1 cellular context compared by ENCODE assay signal in the genomic region with DNA sequence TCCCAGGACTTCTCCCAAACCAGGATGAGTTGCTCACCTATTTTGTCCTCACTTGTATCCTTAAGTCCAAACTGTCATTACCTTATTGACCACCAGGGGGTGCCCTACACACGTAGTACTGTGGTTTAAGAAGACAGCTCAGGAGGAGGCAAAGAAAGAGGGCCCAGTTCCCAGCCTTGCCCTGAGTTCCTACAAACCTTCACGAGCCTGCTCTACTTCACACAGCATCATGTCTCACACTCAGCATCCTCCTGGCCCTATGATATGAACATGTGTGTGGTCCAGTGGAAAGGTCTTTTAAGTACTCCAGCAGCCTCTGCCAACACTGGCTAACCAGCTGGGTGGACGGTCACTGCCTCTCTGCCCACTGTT.
TF ChIP-seq lines count a peak whose summit lies in the region.

No MANE protein-coding gene starts in this region.

TF ChIP-seq in endothelial cell of umbilical vein, 7 proteins besides CTCF, POLR2A, EP300 and RAD21:
- no peak for TF ChIP-seq POLR2AphosphoS5 (IDR thresholded peaks at IDR 0.05; ENCODE audit: insufficient read depth, low read depth, low read length)
- TF ChIP-seq FOS (IDR thresholded peaks at IDR 0.05; ENCODE audit: borderline replicate concordance, insufficient read depth, low read length), result no peak
- TF ChIP-seq, protein P1, sequence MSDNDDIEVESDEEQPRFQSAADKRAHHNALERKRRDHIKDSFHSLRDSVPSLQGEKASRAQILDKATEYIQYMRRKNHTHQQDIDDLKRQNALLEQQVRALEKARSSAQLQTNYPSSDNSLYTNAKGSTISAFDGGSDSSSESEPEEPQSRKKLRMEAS (IDR thresholded peaks at IDR 0.05; ENCODE audit: insufficient read depth, insufficient read length), result no peak
- TF ChIP-seq EZH2 (IDR thresholded peaks at IDR 0.05; ENCODE audit: borderline replicate concordance, low read depth, low read length, severe bottlenecking), result no peak
- TF ChIP-seq GATA2 (IDR thresholded peaks at IDR 0.05; ENCODE audit: insufficient read depth, insufficient read length, low read depth, low read length), result no peak
- no peak for TF ChIP-seq JUN (IDR thresholded peaks at IDR 0.05; ENCODE audit: borderline replicate concordance, insufficient read depth, insufficient read length, low read depth)
- no peak for TF ChIP-seq MYC (IDR thresholded peaks at IDR 0.05; ENCODE audit: low read depth, low read length)
